22 cellular contexts compared by ENCODE assay signal in the genomic region with DNA sequence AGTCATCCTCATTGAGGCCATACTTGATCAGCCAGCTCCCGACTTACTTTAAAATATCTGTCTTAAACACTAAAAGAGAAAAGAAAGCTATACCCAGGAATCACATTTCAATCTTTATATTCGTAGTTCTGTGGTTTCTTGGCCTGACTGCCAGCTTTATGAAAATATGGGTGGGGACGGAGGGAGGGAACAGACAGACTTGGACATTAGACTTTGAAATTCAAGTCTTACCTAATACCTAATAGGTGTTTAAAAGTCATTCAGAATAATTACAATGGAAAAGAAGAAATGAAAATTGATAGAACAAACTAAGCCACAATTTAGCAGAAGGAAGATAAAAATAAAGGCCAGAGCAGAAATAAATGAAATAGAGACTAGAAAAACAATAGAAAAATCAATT.
"Had no signal": no experiment of that assay in that cellular context is flagged by ENCODE, and none has a peak within 500 bp of the region (broad histone marks: within the 10 kb centered on the region; RNA-seq: fewer than 3 reads in every experiment).

No MANE protein-coding gene starts in this region.

- H3K4me1 ChIP-seq: colonic mucosa, esophagus squamous epithelium, gastroesophageal sphincter, heart left ventricle, left ventricle myocardium inferior, lower lobe of right lung had no signal

- ATAC-seq: effector memory CD8-positive, alpha-beta T cell; esophagus mucosa; gastroesophageal sphincter; heart left ventricle; left cardiac atrium; lower lobe of right lung; mucosa of descending colon had no signal

- FAIRE-seq: frontal cortex, islet of Langerhans, keratinocyte had no signal

- H3K4me3 ChIP-seq: colonic mucosa, esophagus squamous epithelium, gastroesophageal sphincter, heart left ventricle, left ventricle myocardium inferior, lower lobe of right lung, mucosa of descending colon had no signal

- DNase-seq: colonic mucosa; cortex of kidney; effector CD8-positive, alpha-beta T cell; effector memory CD8-positive, alpha-beta T cell; endodermal cell; erythroblast; esophagus squamous epithelium; foreskin fibroblast; heart left ventricle; hippocampal formation; left cardiac atrium; left ventricle myocardium inferior; lower lobe of right lung; mesenchymal stem cell; mucosa of descending colon; naive B cell had no signal

- H3K27ac ChIP-seq: colonic mucosa, epithelial cell of prostate, esophagus squamous epithelium, gastroesophageal sphincter, heart left ventricle, left ventricle myocardium inferior, lower lobe of right lung had no signal

- H3K27me3 ChIP-seq: colonic mucosa, esophagus squamous epithelium, gastroesophageal sphincter, heart left ventricle had no signal

- H3K36me3 ChIP-seq: colonic mucosa, esophagus squamous epithelium, gastroesophageal sphincter, heart left ventricle, left ventricle myocardium inferior, lower lobe of right lung had no signal

- H3K9me3 ChIP-seq: colonic mucosa, esophagus squamous epithelium, lower lobe of right lung, mucosa of descending colon had no signal
